In the genomic region with DNA sequence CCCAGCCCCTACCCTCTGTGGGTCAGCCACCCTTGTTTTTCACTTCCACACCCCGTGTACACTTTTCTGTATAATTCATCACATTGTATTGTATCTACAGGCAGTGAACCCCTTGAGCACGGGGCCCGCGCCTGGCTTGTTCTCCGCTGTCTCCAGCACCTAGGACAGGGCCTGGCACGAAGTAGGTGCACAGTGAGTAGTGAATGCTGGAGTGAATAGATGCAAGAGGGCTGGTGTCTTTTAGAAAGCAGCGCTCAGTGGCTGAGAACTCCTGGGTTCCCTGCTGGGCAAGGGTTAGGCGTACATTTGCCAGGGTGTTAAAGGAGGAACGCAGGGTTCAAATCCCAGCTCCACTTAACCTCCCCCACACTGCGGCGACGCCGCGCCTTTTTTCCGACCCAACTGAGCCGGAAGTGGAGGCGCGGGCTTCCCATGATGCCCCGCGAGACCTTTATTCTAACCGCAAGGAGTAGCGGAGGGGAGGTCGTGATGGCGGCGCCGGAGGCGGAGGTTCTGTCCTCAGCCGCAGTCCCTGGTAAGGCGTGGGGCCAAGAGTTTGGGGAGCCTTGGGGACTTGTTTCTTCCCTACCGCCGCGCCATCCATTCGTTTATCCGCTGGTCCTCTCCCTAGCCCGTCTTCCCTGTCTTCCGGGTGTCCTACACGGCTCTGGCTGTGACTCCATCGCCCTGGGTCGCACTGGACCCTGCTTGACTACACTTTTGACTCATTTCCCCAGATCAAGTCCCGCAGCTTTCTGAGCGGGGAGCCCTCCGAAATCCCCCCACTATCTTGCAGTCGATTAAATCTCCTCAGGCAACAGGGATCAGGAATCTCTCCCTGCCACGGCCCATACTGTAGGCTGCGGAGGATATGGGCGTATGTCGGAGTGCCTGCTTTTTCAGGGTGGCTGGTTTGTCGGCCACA, we compare ENCODE assay signal across 8 cellular contexts. TPM values are rescaled to one million over a fixed set of nuclear protein-coding genes. Genes with fewer than 3 reads are reported as not detected.
A peak's percentile ranks its signal among the peaks of the same experiment; 100 is the strongest.
DNase-seq lines count a peak whose midpoint lies in the region; ATAC-seq and TF ChIP-seq lines count a peak whose summit lies in the region.

A gene with protein sequence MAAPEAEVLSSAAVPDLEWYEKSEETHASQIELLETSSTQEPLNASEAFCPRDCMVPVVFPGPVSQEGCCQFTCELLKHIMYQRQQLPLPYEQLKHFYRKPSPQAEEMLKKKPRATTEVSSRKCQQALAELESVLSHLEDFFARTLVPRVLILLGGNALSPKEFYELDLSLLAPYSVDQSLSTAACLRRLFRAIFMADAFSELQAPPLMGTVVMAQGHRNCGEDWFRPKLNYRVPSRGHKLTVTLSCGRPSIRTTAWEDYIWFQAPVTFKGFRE (plus strand): TSS at position 454 of the 925 bp plus-strand sequence. CDS start 36 bp downstream, at position 490.

- H3K27me3 ChIP-seq in AG04450 (ENCODE audit: control insufficient read depth, insufficient read depth, low read length), result no peaks in the 10 kb centered on the region

- TF ChIP-seq CTCF in AG04450 (IDR thresholded peaks at IDR 0.05; ENCODE audit: low read depth, low read length), result no peak
- no peak for TF ChIP-seq CTCF in cardiac fibroblast (IDR thresholded peaks at IDR 0.05; ENCODE audit: low read depth, low read length)

- no peak for DNase-seq in AG04450 (ENCODE audit: low read depth, low spot score)
- peak; percentile 63 for DNase-seq in NCI-H345 treated with DMSO at 0.1 percent for 48 hours (lab: John Stamatoyannopoulos, UW; ENCODE audit: unreplicated experiment)
- peak; percentile 67 to 73 (median 72) for DNase-seq in activated CD4-positive, CD25-positive, alpha-beta regulatory T cell (lab: John Stamatoyannopoulos, UW)
- DNase-seq in cardiac fibroblast (ENCODE audit: low read depth in 2 of 2), result peak; percentile 67 to 73
- DNase-seq in iris pigment epithelial cell (ENCODE audit: low read depth), result peak; percentile 69
- peak; percentile 76 to 83 for DNase-seq in stimulated activated CD4-positive, alpha-beta T cell treated with anti-CD3 and anti-CD28 coated beads, Interleukin-12 subunit alpha, Interleukin-12 subunit beta, amount 100 ng/mL, for 24 hours (ENCODE audit: low read depth in 2 of 2)

- ATAC-seq in GM19023 (IDR thresholded peaks at IDR 0.05; ENCODE audit: unreplicated experiment) (peak; percentile 87), HG03280 (IDR thresholded peaks at IDR 0.05; ENCODE audit: unreplicated experiment) (peak; percentile 79)

- POLR2A ChIA-PET in AG04450 (lab: Yijun Ruan, JAX), result interaction anchor here (0.5 to 1.7 kb wide), 3 partner anchors 9 to 29 kb away, joined by 3 to 8 read pairs (median 3); partner anchors contain the start of gene RSPH9

- H3K9me3 ChIP-seq in AG04450 (ENCODE audit: control insufficient read depth, insufficient read depth, low read length), result no peaks in the 10 kb centered on the region

- CTCF ChIA-PET in AG04450 (lab: Charles Lee), result interaction anchor here (0.9 to 1.0 kb wide), 2 partner anchors 31 to 443 kb away, joined by 3 read pairs; no protein-coding TSS in a partner anchor

- peak within 1 kb of the TSS; percentile 61 for H3K27ac ChIP-seq in AG04450 (ENCODE audit: low read depth, low read length)

- peak within 1 kb of the TSS; percentile 98 for H3K4me3 ChIP-seq in AG04450 (ENCODE audit: low read depth, low read length)
- peak within 1 kb of the TSS; percentile 89 to 90 for H3K4me3 ChIP-seq in cardiac fibroblast (replicated peaks in 1 of 2; ENCODE audit: low read depth in 2 of 2, low read length in 2 of 2)

RNA-seq across cellular contexts. Expression of the gene that starts here (rescaled TPM):
- 37.1 and 39.3 TPM in 2 replicates for polyA plus RNA-seq in AG04450 (2011; rRNA removed)
- polyA minus RNA-seq in AG04450 (2011; rRNA and poly(A)+ RNA removed), result 36.4 and 41.9 TPM in 2 replicates
